ENCODE assay signal across 20 cellular contexts in the genomic region with DNA sequence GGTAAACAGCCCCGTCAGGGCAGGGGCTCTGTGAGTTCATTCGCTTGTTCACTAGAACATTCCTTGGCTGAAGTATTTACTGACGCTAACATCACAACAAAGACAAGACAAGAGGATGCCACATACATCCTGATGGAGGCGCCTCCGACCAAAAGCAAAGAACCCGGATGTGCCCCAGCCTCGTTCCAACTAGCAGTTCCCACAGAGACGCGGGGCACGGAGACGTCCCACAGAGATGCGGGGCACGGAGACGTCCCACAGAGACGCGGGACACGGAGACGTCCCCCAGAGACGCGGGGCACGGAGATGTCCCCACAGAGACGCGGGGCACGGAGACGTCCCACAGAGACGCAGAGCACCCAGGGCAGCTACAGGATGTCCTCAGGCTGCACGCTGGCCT. TPM values are rescaled to one million over a fixed set of nuclear protein-coding genes. Genes with fewer than 3 reads are reported as not detected.
DNase-seq lines count a peak whose midpoint lies in the region; ATAC-seq and TF ChIP-seq lines count a peak whose summit lies in the region.
"Had no signal": no experiment of that assay in that cellular context is flagged by ENCODE, and none has a peak within 500 bp of the region (broad histone marks: within the 10 kb centered on the region; RNA-seq: fewer than 3 reads in every experiment).

No MANE protein-coding gene starts in this region.

- H3K27me3 Mint-ChIP-seq in GM23338 (ENCODE audit: insufficient read depth, low read depth, poor library complexity), result peaks cover 6% of the 10 kb centered on the region
- no peaks in the 10 kb centered on the region for H3K27me3 Mint-ChIP-seq in endodermal cell (ENCODE audit: insufficient read depth)
- peaks cover 4% of the 10 kb centered on the region for H3K27me3 Mint-ChIP-seq in CD4-positive, alpha-beta T cell

- H3K4me1 Mint-ChIP-seq in GM23338, result peaks cover 6% of the 10 kb centered on the region; the same call in 1 of the 3 replicates
- no peaks in the 10 kb centered on the region for H3K4me1 Mint-ChIP-seq in endodermal cell
- H3K4me1 Mint-ChIP-seq in CD4-positive, alpha-beta T cell (ENCODE audit: low read depth), result no peaks in the 10 kb centered on the region

- H3K27me3 ChIP-seq in GM23338 (ENCODE audit: insufficient read depth) (no peaks in the 10 kb centered on the region), endodermal cell (ENCODE audit: control insufficient read depth, insufficient read depth, low read length, poor library complexity, severe bottlenecking) (no peaks in the 10 kb centered on the region), neuronal stem cell (ENCODE audit: control insufficient read depth in 3 of 3, insufficient read depth in 3 of 3, low read depth in 1 of 3, low read length in 3 of 3) (peaks cover 0 to 60% (median 0%) of the 10 kb centered on the region in 3 experiments), BE2C (peaks cover 4% of the 10 kb centered on the region; the same call in 1 of the 2 replicates)
- no peaks in the 10 kb centered on the region for H3K27me3 ChIP-seq in CD4-positive, alpha-beta T cell (ENCODE audit: control insufficient read depth, insufficient read depth, low read length)

- no peak overlapping the region for H4K91ac ChIP-seq in neuronal stem cell (ENCODE audit: low read depth, low read length, poor library complexity)

- peak; percentile 48 for DNase-seq in GM23338 (ENCODE audit: low spot score)
- no peak for DNase-seq in LNCaP clone FGC (ENCODE audit: low read depth)
- no peak for DNase-seq in endodermal cell
- DNase-seq in neuronal stem cell (ENCODE audit: low spot score), result no peak
- no peak for DNase-seq in BE2C
- no peak for DNase-seq in CD4-positive, alpha-beta T cell
- DNase-seq: C1 segment of cervical spinal cord, DMS79, NCI-H1417, NCI-H187, NCI-H2227 treated with DMSO at 0.1 percent for 48 hours, NCI-H524, NCI-H82, SIG-M5 had no signal

- H3K9ac ChIP-seq in endodermal cell (ENCODE audit: extremely low read depth, low read length, poor library complexity, severe bottlenecking) (no peak overlapping the region), neuronal stem cell (ENCODE audit: low read depth, low read length, poor library complexity) (peak overlapping the region; percentile 4)

- H3K27ac Mint-ChIP-seq in GM23338 (peak overlapping the region; percentile 29; the same call in 1 of the 2 replicates), endodermal cell (no peak overlapping the region)
- H3K27ac Mint-ChIP-seq in CD4-positive, alpha-beta T cell, result no peak overlapping the region

- H3K4me3 Mint-ChIP-seq in GM23338 (no peak overlapping the region), endodermal cell (no peak overlapping the region)
- no peak overlapping the region for H3K4me3 Mint-ChIP-seq in CD4-positive, alpha-beta T cell

- ATAC-seq in GM23338 (peak; percentile 54), GM19463 (IDR thresholded peaks at IDR 0.05; ENCODE audit: unreplicated experiment) (no peak), HG03520 (IDR thresholded peaks at IDR 0.05; ENCODE audit: unreplicated experiment) (no peak)
- no peak for ATAC-seq in CD4-positive, alpha-beta T cell (ENCODE audit: poor library complexity)
- ATAC-seq: SK-N-SH treated with all-trans-retinoic acid at 6 μM for 48 hours had no signal

- no peaks in the 10 kb centered on the region for H3K9me2 ChIP-seq in GM23338 (ENCODE audit: insufficient read depth)

- H3K4me2 ChIP-seq in GM23338, result no peak overlapping the region
- H3K4me2 ChIP-seq in neuronal stem cell (ENCODE audit: insufficient read depth, low read length, poor library complexity, severe bottlenecking), result no peak overlapping the region

- H3K4ac ChIP-seq in neuronal stem cell (ENCODE audit: low read length), result no peak overlapping the region

- no peak overlapping the region for H2BK120ac ChIP-seq in neuronal stem cell (ENCODE audit: low read depth, low read length)

- H3F3A ChIP-seq in GM23338 (replicated peaks; ENCODE audit: low read depth), result no peaks in the 10 kb centered on the region

- H3K79me1 ChIP-seq in neuronal stem cell (ENCODE audit: low read depth, low read length), result no peaks in the 10 kb centered on the region

- no peaks in the 10 kb centered on the region for H3K9me3 ChIP-seq in endodermal cell (ENCODE audit: control insufficient read depth, low read length)
- no peaks in the 10 kb centered on the region for H3K9me3 ChIP-seq in neuronal stem cell (replicated peaks in 1 of 2; ENCODE audit: control insufficient read depth in 2 of 2, insufficient read depth in 1 of 2, low read depth in 1 of 2, low read length in 2 of 2)
- no peaks in the 10 kb centered on the region for H3K9me3 ChIP-seq in BE2C
- H3K9me3 ChIP-seq in CD4-positive, alpha-beta T cell (ENCODE audit: control insufficient read depth, low read length), result no peaks in the 10 kb centered on the region
- H3K9me3 ChIP-seq: HAP-1 had no signal

- TF ChIP-seq CTCF in GM23338 (conservative IDR thresholded peaks at IDR 0.05; ENCODE audit: low read depth in 2 of 2) (peak in 1 of 2 experiments; percentile 20; a peak in 1 of 4 replicates), LNCaP clone FGC (IDR thresholded peaks at IDR 0.05; ENCODE audit: control insufficient read depth, extremely low read depth, insufficient read depth) (0 out of 2 replicates have a peak, but pooled peaks have one; percentile 9), endodermal cell (conservative IDR thresholded peaks at IDR 0.05) (peak; percentile 29), BE2C (IDR thresholded peaks at IDR 0.05; ENCODE audit: low read depth, low read length) (no peak)
- no peak for TF ChIP-seq CTCF in CD4-positive, alpha-beta T cell (IDR thresholded peaks at IDR 0.05)

- H3K14ac ChIP-seq in neuronal stem cell (ENCODE audit: low read length), result no peak overlapping the region

- CTCF ChIA-PET in CD4-positive, alpha-beta T cell (lab: Charles Lee), result no interaction called here

- H3K9me3 Mint-ChIP-seq in GM23338 (no peaks in the 10 kb centered on the region), endodermal cell (no peaks in the 10 kb centered on the region)
- H3K9me3 Mint-ChIP-seq in CD4-positive, alpha-beta T cell, result no peaks in the 10 kb centered on the region

- no peak overlapping the region for H2BK12ac ChIP-seq in neuronal stem cell (ENCODE audit: low read length)

- no peak overlapping the region for H4K8ac ChIP-seq in neuronal stem cell (ENCODE audit: low read depth, low read length)

- H3K36me3 Mint-ChIP-seq in GM23338 (ENCODE audit: low read depth) (no peaks in the 10 kb centered on the region), endodermal cell (ENCODE audit: low read depth) (no peaks in the 10 kb centered on the region)
- H3K36me3 Mint-ChIP-seq in CD4-positive, alpha-beta T cell (ENCODE audit: low read depth), result no peaks in the 10 kb centered on the region

- H4K20me1 ChIP-seq in GM23338 (replicated peaks; ENCODE audit: insufficient read depth), result no peaks in the 10 kb centered on the region

- no peak overlapping the region for H2AFZ ChIP-seq in GM23338
- no peak overlapping the region for H2AFZ ChIP-seq in neuronal stem cell (ENCODE audit: low read length)

- H2BK5ac ChIP-seq in neuronal stem cell (ENCODE audit: low read length), result no peak overlapping the region

- POLR2A ChIA-PET in CD4-positive, alpha-beta T cell (lab: Charles Lee), result no interaction called here

- H3K36me3 ChIP-seq in GM23338 (ENCODE audit: insufficient read depth) (no peaks in the 10 kb centered on the region), endodermal cell (ENCODE audit: control insufficient read depth, insufficient read depth, low read length) (no peaks in the 10 kb centered on the region), neuronal stem cell (replicated peaks in 1 of 2; ENCODE audit: control insufficient read depth in 2 of 2, insufficient read depth in 2 of 2, low read length in 2 of 2) (no peaks in the 10 kb centered on the region), BE2C (no peaks in the 10 kb centered on the region)
- H3K36me3 ChIP-seq: HAP-1 had no signal

- 88 to 90% methylated on average over 21 to 27 of the region's 27 CpGs for WGBS in endodermal cell (ENCODE audit: insufficient coverage in 1 of 2, insufficient read length in 1 of 2), 2 experiments
- WGBS in neuronal stem cell (ENCODE audit: extremely low coverage in 2 of 2, insufficient read length in 2 of 2, insufficient replicate concordance in 1 of 2), 2 donors, result no CpG with 5 or more reads among the region's 27 CpGs

- H3K4me3 ChIP-seq in GM23338 (no peak overlapping the region), LNCaP clone FGC (ENCODE audit: low read depth, low read length) (no peak overlapping the region), endodermal cell (ENCODE audit: low read length) (no peak overlapping the region), neuronal stem cell (ENCODE audit: low read length in 2 of 2) (no peak overlapping the region), BE2C (ENCODE audit: low read depth, low read length) (no peak overlapping the region)
- H3K4me3 ChIP-seq: HAP-1 had no signal

- H3K4me1 ChIP-seq in GM23338 (ENCODE audit: insufficient read depth) (no peaks in the 10 kb centered on the region), endodermal cell (ENCODE audit: control insufficient read depth, insufficient read depth, low read length) (no peaks in the 10 kb centered on the region), neuronal stem cell (ENCODE audit: control insufficient read depth in 2 of 2, insufficient read depth in 1 of 2, low read depth in 1 of 2, low read length in 2 of 2) (peaks cover 0 to 7% of the 10 kb centered on the region in 2 donors), BE2C (no peaks in the 10 kb centered on the region)
- H3K4me1 ChIP-seq: HAP-1 had no signal

- no peak overlapping the region for H2AK5ac ChIP-seq in neuronal stem cell (ENCODE audit: low read depth, low read length)

- intact Hi-C loops in CD4-positive, alpha-beta T cell (cut with DNase I, micrococcal nuclease), result no loop called here

- no peak overlapping the region for H2BK15ac ChIP-seq in neuronal stem cell (ENCODE audit: low read length)

- no peak overlapping the region for H3K23ac ChIP-seq in neuronal stem cell (ENCODE audit: low read depth, low read length, poor library complexity)

- H3K79me2 ChIP-seq in GM23338 (replicated peaks; ENCODE audit: insufficient read depth), result no peaks in the 10 kb centered on the region

- H3K27ac ChIP-seq in GM23338 (ENCODE audit: low read depth) (no peak overlapping the region), endodermal cell (ENCODE audit: low read depth, low read length) (no peak overlapping the region), neuronal stem cell (replicated peaks; ENCODE audit: low read length) (no peak overlapping the region)
- H3K27ac ChIP-seq in CD4-positive, alpha-beta T cell (ENCODE audit: low read depth, low read length), result no peak overlapping the region

- H3K18ac ChIP-seq in neuronal stem cell (ENCODE audit: low read length), result no peak overlapping the region

TF ChIP-seq in GM23338, 12 proteins besides CTCF, POLR2A, EP300 and RAD21 (continues in another document):
- TF ChIP-seq ZNF114 (CRISPR knock-in tag; IDR thresholded peaks at IDR 0.05), result no peak

RNA-seq across cellular contexts. Expression of a gene that starts 35.4 kb away (rescaled TPM):
- total RNA-seq in GM23338 (2014; rRNA removed; shearing (Covaris generic)), result 2.8 and 3.1 TPM in 2 replicates
- polyA plus RNA-seq in GM23338 (2016; fragmentation: Nextera tagmentation; extraction: Ambion mirVana), result 5.1 and 5.4 TPM in 2 replicates
- total RNA-seq in endodermal cell, result 10 to 100 TPM in 1 of 2 donors, 1 to 10 TPM in 1; 9.9 to 10.5 TPM
- polyA plus RNA-seq in endodermal cell (2013, experiment 1 of 2), result 4.3 TPM
- polyA plus RNA-seq in endodermal cell (2013, experiment 2 of 2), result 2.9 TPM
- 1.5 TPM for polyA plus RNA-seq in neuronal stem cell (2013, experiment 1 of 2)
- 1.4 TPM for polyA plus RNA-seq in neuronal stem cell (2013, experiment 2 of 2)
- polyA plus RNA-seq in BE2C (2012; ENCODE audit: insufficient read depth, insufficient read length, low read depth), result not detected
- total RNA-seq in CD4-positive, alpha-beta T cell, result not detected
- total RNA-seq: LHCN-M2, RPMI7951 had no signal

Comparison
In these comparisons a context has a peak if more than half of its experiments do, and no peak if none do; other contexts are left out.
1. CTCF ChIP-seq: peak in LNCaP clone FGC (single experiment) and endodermal cell (single experiment); none in BE2C (single experiment) and CD4-positive, alpha-beta T cell (single experiment).